21 cellular contexts compared by ENCODE assay signal in the genomic region with DNA sequence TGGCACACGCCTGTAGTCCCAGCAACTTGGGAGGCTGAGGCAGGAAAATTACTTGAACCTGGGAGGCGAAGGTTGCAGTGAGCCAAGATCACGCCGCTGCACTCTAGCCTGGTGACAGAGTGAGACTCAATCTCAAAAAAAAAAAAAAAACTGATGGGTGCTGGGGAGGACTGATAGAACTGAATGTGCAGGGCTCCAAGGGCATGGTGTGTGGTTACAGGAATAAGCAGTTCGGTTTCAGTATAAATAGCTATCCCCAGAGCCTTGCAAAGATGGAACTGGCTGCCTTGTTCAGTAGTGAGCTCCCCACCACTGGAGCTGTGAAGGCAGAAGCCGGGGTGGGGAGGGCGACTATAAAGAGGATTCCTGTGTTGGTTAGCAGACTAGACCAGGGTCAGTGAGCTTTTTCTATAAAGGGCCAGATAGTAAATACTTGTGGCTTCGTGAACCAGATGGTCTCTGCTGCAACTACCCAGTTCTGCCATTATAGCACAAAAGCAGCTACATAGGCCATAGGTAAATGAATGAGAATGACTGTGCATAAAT. TPM values are rescaled to one million over a fixed set of nuclear protein-coding genes. Genes with fewer than 3 reads are reported as not detected.
DNase-seq lines count a peak whose midpoint lies in the region; ATAC-seq, FAIRE-seq and TF ChIP-seq lines count a peak whose summit lies in the region.
"Had no signal": no experiment of that assay in that cellular context is flagged by ENCODE, and none has a peak within 500 bp of the region (broad histone marks: within the 10 kb centered on the region; RNA-seq: fewer than 3 reads in every experiment).

No MANE protein-coding gene starts in this region.

- no TSS peak for BruUV-seq in endothelial cell of umbilical vein (replicated peaks; lab: Mats Ljungman, UMichigan)

- peak overlapping the region in 6 of 8 donors; percentile 22 to 94 (median 80) for H3K27ac Mint-ChIP-seq in CD8-positive, alpha-beta memory T cell
- peak overlapping the region; percentile 54 for H3K27ac Mint-ChIP-seq in nephron progenitor cell
- H3K27ac Mint-ChIP-seq: memory B cell had no signal

- no peaks in the 10 kb centered on the region for H3K27me3 Mint-ChIP-seq in CD8-positive, alpha-beta memory T cell
- peaks cover 2% of the 10 kb centered on the region for H3K27me3 Mint-ChIP-seq in nephron progenitor cell (ENCODE audit: low read depth, poor library complexity)
- H3K27me3 Mint-ChIP-seq: memory B cell had no signal

- TF ChIP-seq EP300 in A549 (IDR thresholded peaks at IDR 0.05) (no peak), SK-N-SH (IDR thresholded peaks at IDR 0.05; ENCODE audit: borderline replicate concordance in 1 of 2, low read depth in 1 of 2, low read length in 1 of 2) (no peak)

- H3K36me3 Mint-ChIP-seq in CD8-positive, alpha-beta memory T cell: peaks cover 0 to 28% (median 6%) of the 10 kb centered on the region in 3 donors
- peaks cover 11% of the 10 kb centered on the region for H3K36me3 Mint-ChIP-seq in nephron progenitor cell (ENCODE audit: low read depth)
- H3K36me3 Mint-ChIP-seq: immature natural killer cell had no signal

- no peak overlapping the region for H3K4me2 ChIP-seq in A549
- H3K4me2 ChIP-seq in endothelial cell of umbilical vein (ENCODE audit: insufficient read depth, low read length): no peak overlapping the region
- no peak overlapping the region for H3K4me2 ChIP-seq in SK-N-SH

- TF ChIP-seq RAD21 in A549 (conservative IDR thresholded peaks at IDR 0.05 in 1 of 2, IDR thresholded peaks at IDR 0.05 in 1 of 2) (no peak), SK-N-SH (IDR thresholded peaks at IDR 0.05; ENCODE audit: low read length) (no peak)

- H3K9me3 ChIP-seq in A549: no peaks in the 10 kb centered on the region
- no peaks in the 10 kb centered on the region for H3K9me3 ChIP-seq in CD8-positive, alpha-beta memory T cell (ENCODE audit: low read length)
- H3K9me3 ChIP-seq in endothelial cell of umbilical vein (replicated peaks; ENCODE audit: control insufficient read depth, insufficient read depth, low read length): no peaks in the 10 kb centered on the region
- no peaks in the 10 kb centered on the region for H3K9me3 ChIP-seq in SK-N-SH
- H3K9me3 ChIP-seq: breast epithelium had no signal

- no peak overlapping the region for H3K9ac ChIP-seq in endothelial cell of umbilical vein (replicated peaks; ENCODE audit: extremely low read depth, insufficient read depth, low read length)
- H3K9ac ChIP-seq in SK-N-SH: no peak overlapping the region

- no peak for TF ChIP-seq POLR2A in A549 (IDR thresholded peaks at IDR 0.05; ENCODE audit: low read length)
- no peak for TF ChIP-seq POLR2A in endothelial cell of umbilical vein (IDR thresholded peaks at IDR 0.05; ENCODE audit: low read depth, low read length)

- H3K9me2 ChIP-seq in SK-N-SH: no peaks in the 10 kb centered on the region

- POLR2A ChIA-PET in A549 (lab: Yijun Ruan, JAX) (no interaction called here), endothelial cell of umbilical vein (lab: Charles Lee) (no interaction called here), SK-N-SH (lab: Yijun Ruan, JAX) (no interaction called here)
- POLR2A ChIA-PET in CD8-positive, alpha-beta memory T cell (lab: Charles Lee): interaction anchor here (0.8 kb wide), 2 partner anchors 25 to 48 kb away, joined by 4 read pairs; no protein-coding TSS in a partner anchor

- 78% methylated on average over 8 of the region's 8 CpGs for WGBS in A549 (ENCODE audit: missing lambda C conversion rate)
- whole genome bisulfite sequencing in SK-N-SH (ENCODE audit: low lambda C conversion rate): 91% methylated on average over 8 of the region's 8 CpGs

- H3K27me3 ChIP-seq in CD8-positive, alpha-beta memory T cell (ENCODE audit: insufficient read depth, low read length, poor library complexity, severe bottlenecking): no peaks in the 10 kb centered on the region
- H3K27me3 ChIP-seq in endothelial cell of umbilical vein (ENCODE audit: control insufficient read depth in 2 of 2, insufficient read depth in 2 of 2, low read length in 2 of 2) (no peaks in the 10 kb centered on the region), SK-N-SH (ENCODE audit: insufficient read depth) (no peaks in the 10 kb centered on the region)
- H3K27me3 ChIP-seq: breast epithelium had no signal

- dilution Hi-C loops in endothelial cell of umbilical vein (cut with MboI; ENCODE audit: extremely low pct_ligation_motif_present, low sequenced_read_pairs): no loop called here

- no peak for ATAC-seq in A549
- ATAC-seq in activated CD4-positive, CD25-positive, alpha-beta regulatory T cell treated with anti-CD3 and anti-CD28 coated beads, Interleukin-2, amount 50 U/mL, for 24 hours: no peak
- ATAC-seq: GM12878; K562; stimulated activated naive CD8-positive, alpha-beta T cell treated with anti-CD3 and anti-CD28 coated beads, Interleukin-15, Interleukin-2, amounts not matched to agents 100 U/mL and 50 U/mL, for 24 hours had no signal

- H3K36me3 ChIP-seq in CD8-positive, alpha-beta memory T cell (ENCODE audit: insufficient read depth, low read length): no peaks in the 10 kb centered on the region
- no peaks in the 10 kb centered on the region for H3K36me3 ChIP-seq in endothelial cell of umbilical vein (ENCODE audit: control insufficient read depth in 2 of 2, extremely low read depth in 1 of 2, insufficient read depth in 2 of 2, low read length in 2 of 2)
- no peaks in the 10 kb centered on the region for H3K36me3 ChIP-seq in SK-N-SH (replicated peaks in 1 of 2; ENCODE audit: control insufficient read depth in 1 of 2, insufficient read depth in 2 of 2, low read length in 1 of 2)
- H3K36me3 ChIP-seq: breast epithelium, WERI-Rb-1 had no signal

- peak overlapping the region in 2 of 7 donors; percentile 15 to 55 for H3K4me3 Mint-ChIP-seq in CD8-positive, alpha-beta memory T cell
- no peak overlapping the region for H3K4me3 Mint-ChIP-seq in nephron progenitor cell

- H3K9me3 Mint-ChIP-seq in CD8-positive, alpha-beta memory T cell: no peaks in the 10 kb centered on the region
- no peaks in the 10 kb centered on the region for H3K9me3 Mint-ChIP-seq in nephron progenitor cell
- H3K9me3 Mint-ChIP-seq: immature natural killer cell, memory B cell had no signal

- no peak for DNase-seq in A549 (ENCODE audit: low read depth in 1 of 2, low spot score in 1 of 2)
- DNase-seq in CD8-positive, alpha-beta memory T cell: no peak
- no peak for DNase-seq in endothelial cell of umbilical vein (ENCODE audit: low read depth, low spot score)
- DNase-seq in nephron progenitor cell: no peak
- no peak for DNase-seq in NOMO-1 treated with DMSO at 0.1 percent for 48 hours (lab: John Stamatoyannopoulos, UW; ENCODE audit: unreplicated experiment)
- no peak for DNase-seq in DMS 273 treated with DMSO at 0.1 percent for 48 hours (lab: John Stamatoyannopoulos, UW)
- DNase-seq in SK-N-SH: no peak
- DNase-seq: activated CD8-positive, alpha-beta memory T cell treated with anti-CD3 and anti-CD28 coated beads for 24 hours; HCEC 1CT; immature natural killer cell; NCI-H1092; NCI-H526 treated with DMSO at 0.1 percent for 48 hours; SIG-M5; stimulated activated naive CD8-positive, alpha-beta T cell treated with anti-CD3 and anti-CD28 coated beads, Interleukin-15, Interleukin-2, amounts not matched to agents 100 U/mL and 50 U/mL, for 24 hours; WERI-Rb-1 had no signal

- intact Hi-C loops in endothelial cell of umbilical vein (cut with micrococcal nuclease): no loop called here

- H2AFZ ChIP-seq in endothelial cell of umbilical vein (ENCODE audit: low read depth, low read length) (no peak overlapping the region), SK-N-SH (ENCODE audit: low read depth) (no peak overlapping the region)

- CTCF ChIA-PET in A549 (lab: Yijun Ruan, JAX) (no interaction called here), endothelial cell of umbilical vein (lab: Charles Lee) (interaction anchor here (2.0 kb wide), 1 partner anchor 25 kb away, joined by 10 read pairs; no protein-coding TSS in a partner anchor), SK-N-SH (lab: Yijun Ruan, JAX) (interaction anchor here (1.0 kb wide), 1 partner anchor 13 kb away, joined by 3 read pairs; no protein-coding TSS in a partner anchor)
- CTCF ChIA-PET in CD8-positive, alpha-beta memory T cell (lab: Charles Lee): interaction anchor here (1.0 to 2.0 kb wide), 5 partner anchors 7 to 74 kb away, joined by 3 to 5 read pairs (median 4); a partner anchor contains a TSS

- H3K27ac ChIP-seq in A549: no peak overlapping the region
- H3K27ac ChIP-seq in CD8-positive, alpha-beta memory T cell (ENCODE audit: low read depth, low read length): no peak overlapping the region
- peak overlapping the region; percentile 96 for H3K27ac ChIP-seq in endothelial cell of umbilical vein (ENCODE audit: insufficient read depth, low read depth, low read length)
- H3K27ac ChIP-seq in SK-N-SH (ENCODE audit: low read depth in 2 of 2, low read length in 1 of 2): no peak overlapping the region
- H3K27ac ChIP-seq: breast epithelium, WERI-Rb-1 had no signal

- peaks cover 64 to 88% (median 75%) of the 10 kb centered on the region in 3 donors for H3K4me1 Mint-ChIP-seq in CD8-positive, alpha-beta memory T cell
- H3K4me1 Mint-ChIP-seq in nephron progenitor cell: peaks cover 81% of the 10 kb centered on the region

- no peak for FAIRE-seq in A549 (lab: Jason Lieb, UNC)
- FAIRE-seq in endothelial cell of umbilical vein (lab: Jason Lieb, UNC): no peak
- FAIRE-seq: G401.6, GM12878, K562 had no signal

- no peaks in the 10 kb centered on the region for H3K9me1 ChIP-seq in endothelial cell of umbilical vein (replicated peaks; ENCODE audit: control insufficient read depth, extremely low read depth, insufficient read depth, low read length)

- H3K4me1 ChIP-seq in A549: peaks cover 18% of the 10 kb centered on the region
- peaks cover 53% of the 10 kb centered on the region for H3K4me1 ChIP-seq in CD8-positive, alpha-beta memory T cell (ENCODE audit: insufficient read depth, low read length)
- peaks cover 25% of the 10 kb centered on the region for H3K4me1 ChIP-seq in endothelial cell of umbilical vein (ENCODE audit: control insufficient read depth, extremely low read depth, insufficient read depth, low read length)
- peaks cover 8 to 12% of the 10 kb centered on the region in 2 experiments; a peak in 2 of 4 replicates for H3K4me1 ChIP-seq in SK-N-SH (ENCODE audit: control insufficient read depth in 1 of 2, insufficient read depth in 2 of 2, low read depth in 1 of 2, low read length in 1 of 2)

- H3F3A ChIP-seq in SK-N-SH (replicated peaks; ENCODE audit: insufficient read depth): no peaks in the 10 kb centered on the region

- H3K4me3 ChIP-seq in A549 (no peak overlapping the region), endothelial cell of umbilical vein (replicated peaks in 1 of 3; ENCODE audit: insufficient read depth in 1 of 3, low read depth in 1 of 3, low read length in 3 of 3) (no peak overlapping the region), SK-N-SH (ENCODE audit: low read depth in 2 of 2, low read length in 1 of 2) (no peak overlapping the region)
- no peak overlapping the region for H3K4me3 ChIP-seq in CD8-positive, alpha-beta memory T cell (ENCODE audit: low read length)
- H3K4me3 ChIP-seq: breast epithelium, GM12878, K562 had no signal

- H4K20me1 ChIP-seq in endothelial cell of umbilical vein (replicated peaks; ENCODE audit: control insufficient read depth, extremely low read depth, insufficient read depth, low read length) (no peaks in the 10 kb centered on the region), SK-N-SH (ENCODE audit: insufficient read depth) (no peaks in the 10 kb centered on the region)

- H3K79me2 ChIP-seq in endothelial cell of umbilical vein (ENCODE audit: control insufficient read depth, insufficient read depth, low read length) (peaks cover 22% of the 10 kb centered on the region), SK-N-SH (ENCODE audit: insufficient read depth) (peaks cover 66% of the 10 kb centered on the region; the same call in 1 of the 2 replicates)

- TF ChIP-seq CTCF in A549 (IDR thresholded peaks at IDR 0.05): no peak
- TF ChIP-seq CTCF in endothelial cell of umbilical vein (IDR thresholded peaks at IDR 0.05; ENCODE audit: extremely low read depth in 1 of 2, insufficient read depth in 1 of 2, low read depth in 1 of 2, low read length in 2 of 2): no peak
- TF ChIP-seq CTCF in nephron progenitor cell (IDR thresholded peaks at IDR 0.05): no peak
- TF ChIP-seq CTCF in SK-N-SH (IDR thresholded peaks at IDR 0.05): no peak

RNA-seq across cellular contexts. Expression of a gene that starts 5.9 kb away (rescaled TPM):
- polyA plus RNA-seq in A549 (2011; rRNA removed) (16.6 and 26.2 TPM in 2 replicates), A549 (2017; fragmentation: RNase III; extraction: RNeasy Plus Mini Kit Qiagen cat#74134 plus additional on column Dnase treatment) (11.4 to 16.4 TPM (median 14.5 TPM) in 3 replicates), endothelial cell of umbilical vein (74.4 and 74.6 TPM in 2 replicates), SK-N-SH (2012; rRNA removed) (26.9 and 28.7 TPM in 2 replicates)
- polyA plus RNA-seq in A549 (2012; cell fraction: cytosol; rRNA removed): 15.6 and 17.9 TPM in 2 replicates
- polyA plus RNA-seq in A549 (2012; cell fraction: nucleus; rRNA removed): 22.7 and 27.2 TPM in 2 replicates
- 56.9 and 61.5 TPM in 2 replicates for polyA minus RNA-seq in A549 (2011; rRNA and poly(A)+ RNA removed)
- 10 to 100 TPM; 15.1 to 17.0 TPM for total RNA-seq in CD8-positive, alpha-beta memory T cell
- polyA plus RNA-seq in CD8-positive, alpha-beta memory T cell: 34.5 TPM
- 36.4 and 44.5 TPM in 2 replicates for total RNA-seq in endothelial cell of umbilical vein
- polyA plus RNA-seq in endothelial cell of umbilical vein (2011; cell fraction: cytosol; rRNA removed): 64.6 and 74.8 TPM in 2 replicates
- 57.8 and 92.1 TPM in 2 replicates for polyA plus RNA-seq in endothelial cell of umbilical vein (2011; cell fraction: nucleus; rRNA removed)
- polyA plus RNA-seq in endothelial cell of umbilical vein (2012): 38.9 and 41.3 TPM in 2 replicates
- 100 and 123 TPM in 2 replicates for polyA minus RNA-seq in endothelial cell of umbilical vein
- 12.3 TPM for polyA minus RNA-seq in endothelial cell of umbilical vein (2011; cell fraction: cytosol; rRNA and poly(A)+ RNA removed)
- polyA minus RNA-seq in endothelial cell of umbilical vein (2011; cell fraction: nucleus; rRNA and poly(A)+ RNA removed): 59.4 and 79.5 TPM in 2 replicates
- polyA plus RNA-seq in SK-N-SH (2012; cell fraction: cytosol; rRNA removed): 14.2 and 18.0 TPM in 2 replicates
- polyA plus RNA-seq in SK-N-SH (2012; cell fraction: nucleus; rRNA removed): 36.9 and 44.0 TPM in 2 replicates

RNA-seq across cellular contexts. Expression of a gene that starts 48.3 kb away (rescaled TPM):
- polyA plus RNA-seq in A549 (2011; rRNA removed) (20.4 and 29.5 TPM in 2 replicates), A549 (2017; fragmentation: RNase III; extraction: RNeasy Plus Mini Kit Qiagen cat#74134 plus additional on column Dnase treatment) (12.9 to 14.1 TPM (median 13.9 TPM) in 3 replicates), endothelial cell of umbilical vein (11.1 and 12.2 TPM in 2 replicates), SK-N-SH (2012; rRNA removed) (16.5 and 21.7 TPM in 2 replicates)
- 7.9 TPM in 2 replicates for polyA plus RNA-seq in A549 (2012; cell fraction: cytosol; rRNA removed)
- polyA plus RNA-seq in A549 (2012; cell fraction: nucleus; rRNA removed): 5.9 and 8.9 TPM in 2 replicates
- 25.4 and 31.7 TPM in 2 replicates for polyA minus RNA-seq in A549 (2011; rRNA and poly(A)+ RNA removed)
- total RNA-seq in CD8-positive, alpha-beta memory T cell: 10 to 100 TPM; 35.4 to 35.9 TPM
- polyA plus RNA-seq in CD8-positive, alpha-beta memory T cell: 13.7 TPM
- total RNA-seq in endothelial cell of umbilical vein: 29.5 and 30.5 TPM in 2 replicates
- polyA plus RNA-seq in endothelial cell of umbilical vein (2011; cell fraction: cytosol; rRNA removed): 15.1 and 16.1 TPM in 2 replicates
- 28.3 and 44.3 TPM in 2 replicates for polyA plus RNA-seq in endothelial cell of umbilical vein (2011; cell fraction: nucleus; rRNA removed)
- polyA plus RNA-seq in endothelial cell of umbilical vein (2012): 15.4 and 19.6 TPM in 2 replicates
- polyA minus RNA-seq in endothelial cell of umbilical vein: 38.6 and 43.1 TPM in 2 replicates
- polyA minus RNA-seq in endothelial cell of umbilical vein (2011; cell fraction: cytosol; rRNA and poly(A)+ RNA removed): 10.9 TPM
- polyA minus RNA-seq in endothelial cell of umbilical vein (2011; cell fraction: nucleus; rRNA and poly(A)+ RNA removed): 72.8 and 106 TPM in 2 replicates
- polyA plus RNA-seq in SK-N-SH (2012; cell fraction: cytosol; rRNA removed): 19.9 and 22.4 TPM in 2 replicates
- 10.6 and 21.2 TPM in 2 replicates for polyA plus RNA-seq in SK-N-SH (2012; cell fraction: nucleus; rRNA removed)
